Comparison of ENCODE assay signal across 17 cellular contexts in genomic region chr2:113167962-113168340, GRCh38. TPM values are rescaled to one million over a fixed set of nuclear protein-coding genes. Genes with fewer than 3 reads are reported as not detected.
DNase-seq lines count a peak whose midpoint lies in the region; ATAC-seq and TF ChIP-seq lines count a peak whose summit lies in the region.
"Had no signal": no experiment of that assay in that cellular context is flagged by ENCODE, and none has a peak within 500 bp of the region (broad histone marks: within the 10 kb centered on the region; RNA-seq: fewer than 3 reads in every experiment).

No MANE protein-coding gene starts in this region.

- peaks cover 60% of the 10 kb centered on the region for H3K4me1 Mint-ChIP-seq in activated naive CD8-positive, alpha-beta T cell treated with anti-CD3 and anti-CD28 coated beads, Interleukin-2, amount 10 ng/mL, durations not matched to agents 7 days and 5 days

- peaks cover 33% of the 10 kb centered on the region for H3K36me3 Mint-ChIP-seq in activated naive CD8-positive, alpha-beta T cell treated with anti-CD3 and anti-CD28 coated beads, Interleukin-2, amount 10 ng/mL, durations not matched to agents 7 days and 5 days

- H3K27me3 Mint-ChIP-seq in activated naive CD8-positive, alpha-beta T cell treated with anti-CD3 and anti-CD28 coated beads, Interleukin-2, amount 10 ng/mL, durations not matched to agents 7 days and 5 days, result no peaks in the 10 kb centered on the region

- H3K4me3 ChIP-seq in muscle layer of duodenum (ENCODE audit: low read depth in 1 of 2, low read length in 2 of 2) (no peak overlapping the region), left lung (no peak overlapping the region)
- H3K4me3 ChIP-seq: smooth muscle cell had no signal

- ATAC-seq in activated naive CD8-positive, alpha-beta T cell treated with anti-CD3 and anti-CD28 coated beads, Interleukin-2, amount 10 ng/mL, durations not matched to agents 7 days and 5 days (ENCODE audit: low read depth), result no peak
- ATAC-seq in left lung (no peak), GM19023 (IDR thresholded peaks at IDR 0.05; ENCODE audit: unreplicated experiment) (no peak)

- H3K27me3 ChIP-seq in muscle layer of duodenum (ENCODE audit: low read depth, low read length), result no peaks in the 10 kb centered on the region
- no peaks in the 10 kb centered on the region for H3K27me3 ChIP-seq in left lung

- DNase-seq in GM03348 (ENCODE audit: low spot score), result peak; percentile 1
- no peak for DNase-seq in activated naive CD8-positive, alpha-beta T cell treated with anti-CD3 and anti-CD28 coated beads, Interleukin-2, amount 10 ng/mL, durations not matched to agents 7 days and 5 days
- no peak for DNase-seq in NCI-H2107 treated with DMSO at 0.1 percent for 48 hours (lab: John Stamatoyannopoulos, UW; ENCODE audit: unreplicated experiment)
- no peak for DNase-seq in NCI-H446 treated with DMSO at 0.1 percent for 48 hours (lab: John Stamatoyannopoulos, UW)
- no peak for DNase-seq in left lung
- DNase-seq: DMS79, endodermal cell, H9, NCI-H2107, nucleus accumbens, substantia nigra, WERI-Rb-1 had no signal

- POLR2A ChIA-PET in activated naive CD8-positive, alpha-beta T cell treated with anti-CD3 and anti-CD28 coated beads, Interleukin-2, amount 10 ng/mL, durations not matched to agents 7 days and 5 days (lab: Charles Lee), result interaction anchor here (0.7 to 3.8 kb wide), 4 partner anchors 11 to 31 kb away, joined by 4 to 49 read pairs (median 6); no protein-coding TSS in a partner anchor

- no peaks in the 10 kb centered on the region for H3K9me3 Mint-ChIP-seq in activated naive CD8-positive, alpha-beta T cell treated with anti-CD3 and anti-CD28 coated beads, Interleukin-2, amount 10 ng/mL, durations not matched to agents 7 days and 5 days
- H3K9me3 Mint-ChIP-seq: endodermal cell, H9 had no signal

- H3K27ac ChIP-seq in 22Rv1, result peak overlapping the region; percentile 100
- peak overlapping the region; percentile 67 for H3K27ac ChIP-seq in muscle layer of duodenum (ENCODE audit: low read length)
- no peak overlapping the region for H3K27ac ChIP-seq in left lung
- H3K27ac ChIP-seq: WERI-Rb-1 had no signal

- H3K36me3 ChIP-seq in muscle layer of duodenum (ENCODE audit: control insufficient read depth in 1 of 2, insufficient read depth in 2 of 2, low read length in 2 of 2) (no peaks in the 10 kb centered on the region), left lung (no peaks in the 10 kb centered on the region)
- H3K36me3 ChIP-seq: WERI-Rb-1 had no signal

- peak overlapping the region; percentile 94 for H3K27ac Mint-ChIP-seq in activated naive CD8-positive, alpha-beta T cell treated with anti-CD3 and anti-CD28 coated beads, Interleukin-2, amount 10 ng/mL, durations not matched to agents 7 days and 5 days
- H3K27ac Mint-ChIP-seq: endodermal cell, H9 had no signal

- peak overlapping the region; percentile 81 for H3K4me3 Mint-ChIP-seq in activated naive CD8-positive, alpha-beta T cell treated with anti-CD3 and anti-CD28 coated beads, Interleukin-2, amount 10 ng/mL, durations not matched to agents 7 days and 5 days
- H3K4me3 Mint-ChIP-seq: endodermal cell, H9 had no signal

- H3K9me3 ChIP-seq in muscle layer of duodenum (ENCODE audit: control insufficient read depth in 1 of 2, low read length in 2 of 2) (no peaks in the 10 kb centered on the region), left lung (no peaks in the 10 kb centered on the region)

- H3K4me1 ChIP-seq in muscle layer of duodenum (ENCODE audit: control insufficient read depth in 1 of 2, insufficient read depth in 2 of 2, low read length in 2 of 2) (peaks cover 0 to 5% of the 10 kb centered on the region in 2 donors), left lung (peaks cover 0 to 22% of the 10 kb centered on the region in 2 donors)

- intact Hi-C loops in left lung (cut with DNase I), result no loop called here

- TF ChIP-seq CTCF in 22Rv1 (IDR thresholded peaks at IDR 0.05) (no peak), left lung (IDR thresholded peaks at IDR 0.05) (no peak)

RNA-seq across cellular contexts. Expression of gene PSD4, which starts 5.8 kb away (rescaled TPM):
- total RNA-seq in activated naive CD8-positive, alpha-beta T cell treated with anti-CD3 and anti-CD28 coated beads, Interleukin-2, amount 10 ng/mL, durations not matched to agents 7 days and 5 days, result 100 to 1,000 TPM; 361 to 385 TPM
- 10 to 100 TPM; 29.8 to 50.2 TPM for total RNA-seq in left lung

RNA-seq across cellular contexts. Expression of gene IL1RN, which starts 40.6 kb away (rescaled TPM):
- 1 to 10 TPM; 2.1 to 4.0 TPM for total RNA-seq in activated naive CD8-positive, alpha-beta T cell treated with anti-CD3 and anti-CD28 coated beads, Interleukin-2, amount 10 ng/mL, durations not matched to agents 7 days and 5 days
- total RNA-seq in left lung, result 10 to 100 TPM; 28.6 to 67.1 TPM
- total RNA-seq: endodermal cell, H9, lung microvascular endothelial cell had no signal

Comparison
In these comparisons a context has a peak if more than half of its experiments do, and no peak if none do; other contexts are left out.
1. H3K27ac ChIP-seq: peak in 22Rv1 (single experiment) and muscle layer of duodenum (single experiment); none in left lung (0 of 2).
2. RNA of gene PSD4, which starts 5.8 kb away (total RNA-seq): 361 to 385 TPM in activated naive CD8-positive, alpha-beta T cell treated with anti-CD3 and anti-CD28 coated beads, Interleukin-2, amount 10 ng/mL, durations not matched to agents 7 days and 5 days; 29.8 to 50.2 TPM in left lung; every median in the first group is over 4 times any median in the second.
3. RNA of gene IL1RN, which starts 40.6 kb away (total RNA-seq): 28.6 to 67.1 TPM in left lung; 2.1 to 4.0 TPM in activated naive CD8-positive, alpha-beta T cell treated with anti-CD3 and anti-CD28 coated beads, Interleukin-2, amount 10 ng/mL, durations not matched to agents 7 days and 5 days; every median in the first group is over 4 times any median in the second.